13 cellular contexts compared by ENCODE assay signal in the genomic region with DNA sequence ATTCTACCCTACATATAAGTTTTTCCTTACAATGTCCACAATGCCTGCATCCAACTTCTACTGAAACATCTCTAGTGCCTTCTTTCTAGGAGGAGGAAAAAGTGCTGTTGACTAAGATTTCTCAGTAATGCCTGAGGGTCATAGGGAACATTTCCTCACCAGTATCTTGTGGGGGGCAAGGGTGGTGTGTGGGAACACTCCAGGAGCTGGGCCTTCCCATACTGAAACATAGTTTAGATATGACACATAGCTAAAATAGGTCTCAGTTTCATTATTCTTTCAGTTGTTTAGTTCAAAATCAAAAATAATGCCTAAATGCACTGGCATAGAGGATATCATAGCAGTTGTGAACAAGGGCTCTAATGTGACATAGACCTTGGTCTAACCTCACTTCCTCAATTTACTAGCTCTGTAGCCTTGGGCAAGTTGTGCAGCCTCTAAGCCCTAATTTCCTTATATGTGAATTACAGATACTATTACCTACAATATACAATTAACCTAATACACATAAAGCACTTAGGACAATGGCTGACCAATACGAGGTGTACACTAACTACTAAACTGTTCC.
DNase-seq lines count a peak whose midpoint lies in the region; ATAC-seq and TF ChIP-seq lines count a peak whose summit lies in the region.
"Had no signal": no experiment of that assay in that cellular context is flagged by ENCODE, and none has a peak within 500 bp of the region (broad histone marks: within the 10 kb centered on the region; RNA-seq: fewer than 3 reads in every experiment).

No MANE protein-coding gene starts in this region.

- no peak for TF ChIP-seq CTCF in nephron progenitor cell (IDR thresholded peaks at IDR 0.05)

- DNase-seq in NCI-H226 (peak; percentile 59), iris pigment epithelial cell (ENCODE audit: low read depth) (peak; percentile 68), NCI-H1048 (lab: John Stamatoyannopoulos, UW) (no peak), HUDEP-2 (lab: John Stamatoyannopoulos, UW; ENCODE audit: unreplicated experiment in 76 of 76) (no peak), nephron progenitor cell (no peak), NCI-H2227 (lab: John Stamatoyannopoulos, UW; ENCODE audit: unreplicated experiment) (no peak)
- DNase-seq: CD4-positive, alpha-beta T cell; GDM1; NCI-H2107; stimulated activated CD8-positive, alpha-beta memory T cell treated with anti-CD3 and anti-CD28 coated beads, Interleukin-4, amount 100 ng/mL, for 48 hours had no signal

- no peak overlapping the region for H3K27ac Mint-ChIP-seq in nephron progenitor cell
- H3K27ac Mint-ChIP-seq: CD4-positive, alpha-beta T cell; type B pancreatic cell had no signal

- no peaks in the 10 kb centered on the region for H3K27me3 Mint-ChIP-seq in nephron progenitor cell (ENCODE audit: low read depth, poor library complexity)
- H3K27me3 Mint-ChIP-seq: type B pancreatic cell had no signal

- no peaks in the 10 kb centered on the region for H3K9me3 Mint-ChIP-seq in nephron progenitor cell
- H3K9me3 Mint-ChIP-seq: CD4-positive, alpha-beta T cell; type B pancreatic cell had no signal

- H3K4me3 Mint-ChIP-seq in nephron progenitor cell: no peak overlapping the region
- H3K4me3 Mint-ChIP-seq: CD4-positive, alpha-beta T cell; type B pancreatic cell had no signal

- peak; percentile 59 for ATAC-seq in GM19351 (IDR thresholded peaks at IDR 0.05; ENCODE audit: unreplicated experiment)
- ATAC-seq in HG02885 (IDR thresholded peaks at IDR 0.05; ENCODE audit: poor library complexity, unreplicated experiment): peak; percentile 63

- H3K36me3 Mint-ChIP-seq in nephron progenitor cell (ENCODE audit: low read depth): peaks cover 21% of the 10 kb centered on the region
- H3K36me3 Mint-ChIP-seq: type B pancreatic cell had no signal

- no peaks in the 10 kb centered on the region for H3K4me1 Mint-ChIP-seq in nephron progenitor cell

Comparison
In these comparisons a context has a peak if more than half of its experiments do, and no peak if none do; other contexts are left out.
1. DNase-seq: peak in NCI-H226 (single experiment) and iris pigment epithelial cell (single experiment); none in NCI-H1048 (single experiment), HUDEP-2 (0 of 76), nephron progenitor cell (single experiment) and NCI-H2227 (single experiment).